In genomic region chrX:154058207-154058997, GRCh38 we compare ENCODE assay signal across 13 cellular contexts. TPM values are rescaled to one million over a fixed set of nuclear protein-coding genes. Genes with fewer than 3 reads are reported as not detected.
DNase-seq lines count a peak whose midpoint lies in the region; ATAC-seq and TF ChIP-seq lines count a peak whose summit lies in the region.
"Had no signal": no experiment of that assay in that cellular context is flagged by ENCODE, and none has a peak within 500 bp of the region (broad histone marks: within the 10 kb centered on the region; RNA-seq: fewer than 3 reads in every experiment).

No MANE protein-coding gene starts in this region.

- no TSS peak for BruUV-seq in OCI-LY7 (replicated peaks; lab: Mats Ljungman, UMichigan)

- H3K79me1 ChIP-seq in mesenchymal stem cell (replicated peaks; ENCODE audit: low read length, poor library complexity, severe bottlenecking) = peaks cover 2% of the 10 kb centered on the region

- H3K4me2 ChIP-seq in OCI-LY7 (ENCODE audit: low read length) (no peak overlapping the region), mesenchymal stem cell (ENCODE audit: low read length, poor library complexity, severe bottlenecking) (no peak overlapping the region)

- DNase-seq in activated T-cell treated with anti-CD3 and anti-CD28 coated beads, Interleukin-2, amount 50 U/mL, for 24 hours = no peak
- DNase-seq in activated T-cell treated with anti-CD3 and anti-CD28 coated beads for 4 hours (no peak), NCI-H2227 (lab: John Stamatoyannopoulos, UW; ENCODE audit: unreplicated experiment) (peak; percentile 53), OCI-LY7 (ENCODE audit: low spot score) (no peak), GM03348 (ENCODE audit: low spot score) (no peak), mesenchymal stem cell (no peak)
- no peak for DNase-seq in effector memory CD4-positive, alpha-beta T cell
- DNase-seq in stimulated activated effector memory CD8-positive, alpha-beta T cell treated with anti-CD3 and anti-CD28 coated beads, Interleukin-12 subunit alpha, Interleukin-12 subunit beta, amount 100 ng/mL, for 72 hours (ENCODE audit: low spot score in 2 of 2) = no peak
- DNase-seq: ACHN; NCI-H1417; NCI-H2171 treated with DMSO at 0.1 percent for 48 hours; stimulated activated CD4-positive, alpha-beta T cell treated with anti-CD3 and anti-CD28 coated beads, Interleukin-12 subunit alpha, Interleukin-12 subunit beta, amount 100 ng/mL, for 4 hours had no signal

- no peaks in the 10 kb centered on the region for H3K9me2 ChIP-seq in OCI-LY7 (ENCODE audit: insufficient read depth, low read length)

- no peak overlapping the region for H2BK12ac ChIP-seq in mesenchymal stem cell (ENCODE audit: low read length in 2 of 2)

- no peak overlapping the region for H2AFZ ChIP-seq in OCI-LY7 (ENCODE audit: low read length)
- H2AFZ ChIP-seq in mesenchymal stem cell (ENCODE audit: low read depth, low read length) = no peak overlapping the region

- no peak overlapping the region for H2BK5ac ChIP-seq in mesenchymal stem cell (ENCODE audit: low read depth, low read length, poor library complexity, severe bottlenecking)

- POLR2A ChIA-PET in OCI-LY7 (lab: Charles Lee) = interaction anchor here (0.8 kb wide), 1 partner anchor 37 kb away, joined by 4 read pairs; no protein-coding TSS in a partner anchor

- TF ChIP-seq CTCF in OCI-LY7 (conservative IDR thresholded peaks at IDR 0.05; ENCODE audit: low read length) = no peak

- no peak overlapping the region for H3K4me3 ChIP-seq in effector memory CD4-positive, alpha-beta T cell (ENCODE audit: insufficient read depth, low read depth, low read length, poor library complexity, severe bottlenecking)
- no peak overlapping the region for H3K4me3 ChIP-seq in OCI-LY7 (ENCODE audit: low read depth, low read length, poor library complexity, severe bottlenecking)
- no peak overlapping the region for H3K4me3 ChIP-seq in mesenchymal stem cell (ENCODE audit: insufficient read depth in 1 of 2, low read depth in 1 of 2, low read length in 2 of 2)

- H3K79me2 ChIP-seq in OCI-LY7 (ENCODE audit: insufficient read depth, low read depth, low read length) = no peaks in the 10 kb centered on the region; the same call in 1 of the 2 replicates

- no peak overlapping the region for H4K8ac ChIP-seq in mesenchymal stem cell (ENCODE audit: low read length)

- H2BK120ac ChIP-seq in mesenchymal stem cell (ENCODE audit: low read depth, low read length) = no peak overlapping the region

- no peak overlapping the region for H2BK15ac ChIP-seq in mesenchymal stem cell (ENCODE audit: low read depth, poor library complexity, severe bottlenecking)

- H3K27me3 Mint-ChIP-seq in activated T-cell treated with anti-CD3 and anti-CD28 coated beads, Interleukin-2, amount 50 U/mL, for 24 hours = peaks cover 32% of the 10 kb centered on the region

- no peaks in the 10 kb centered on the region for H3K9me3 Mint-ChIP-seq in activated T-cell treated with anti-CD3 and anti-CD28 coated beads, Interleukin-2, amount 50 U/mL, for 24 hours
- H3K9me3 Mint-ChIP-seq in stimulated activated effector memory CD8-positive, alpha-beta T cell treated with anti-CD3 and anti-CD28 coated beads, Interleukin-12 subunit alpha, Interleukin-12 subunit beta, amount 100 ng/mL, for 72 hours = no peaks in the 10 kb centered on the region

- no peak overlapping the region for H4K91ac ChIP-seq in mesenchymal stem cell (ENCODE audit: low read length)

- WGBS in mesenchymal stem cell = 96% methylated on average over 8 of the region's 11 CpGs

- CTCF ChIA-PET in OCI-LY7 (lab: Charles Lee; ENCODE audit: unreplicated experiment) = no interaction called here

- H3K14ac ChIP-seq in mesenchymal stem cell (ENCODE audit: low read length in 2 of 2) = no peak overlapping the region

- peak; percentile 70 for ATAC-seq in stimulated activated effector memory CD8-positive, alpha-beta T cell treated with anti-CD3 and anti-CD28 coated beads, Interleukin-12 subunit alpha, Interleukin-12 subunit beta, amount 100 ng/mL, for 72 hours
- ATAC-seq: esophagus mucosa had no signal

- H3K9me3 ChIP-seq in effector memory CD4-positive, alpha-beta T cell (ENCODE audit: control insufficient read depth, low read length) = no peaks in the 10 kb centered on the region
- H3K9me3 ChIP-seq in OCI-LY7 (ENCODE audit: low read length) = no peaks in the 10 kb centered on the region
- no peaks in the 10 kb centered on the region for H3K9me3 ChIP-seq in mesenchymal stem cell (ENCODE audit: control insufficient read depth, low read length)

- H3K36me3 Mint-ChIP-seq in activated T-cell treated with anti-CD3 and anti-CD28 coated beads, Interleukin-2, amount 50 U/mL, for 24 hours (ENCODE audit: low read depth) = peaks cover 32% of the 10 kb centered on the region
- H3K36me3 Mint-ChIP-seq in stimulated activated effector memory CD8-positive, alpha-beta T cell treated with anti-CD3 and anti-CD28 coated beads, Interleukin-12 subunit alpha, Interleukin-12 subunit beta, amount 100 ng/mL, for 72 hours = peaks cover 75% of the 10 kb centered on the region

- H3K4me1 Mint-ChIP-seq in activated T-cell treated with anti-CD3 and anti-CD28 coated beads, Interleukin-2, amount 50 U/mL, for 24 hours (ENCODE audit: low read depth) = peaks cover 61% of the 10 kb centered on the region
- peaks cover 53% of the 10 kb centered on the region for H3K4me1 Mint-ChIP-seq in stimulated activated effector memory CD8-positive, alpha-beta T cell treated with anti-CD3 and anti-CD28 coated beads, Interleukin-12 subunit alpha, Interleukin-12 subunit beta, amount 100 ng/mL, for 72 hours

- no peaks in the 10 kb centered on the region for H4K20me1 ChIP-seq in OCI-LY7 (ENCODE audit: insufficient read depth, low read length)

- peak overlapping the region; percentile 4 for H3K27ac ChIP-seq in effector memory CD4-positive, alpha-beta T cell (ENCODE audit: insufficient read depth, low read length, poor library complexity, severe bottlenecking)
- no peak overlapping the region for H3K27ac ChIP-seq in OCI-LY7 (ENCODE audit: low read depth, low read length, poor library complexity, severe bottlenecking)
- H3K27ac ChIP-seq in mesenchymal stem cell (ENCODE audit: low read length, poor library complexity, severe bottlenecking) = no peak overlapping the region

- H3K9ac ChIP-seq in mesenchymal stem cell (ENCODE audit: low read length) = no peak overlapping the region

- H3K4ac ChIP-seq in mesenchymal stem cell (ENCODE audit: low read depth in 1 of 2, low read length in 2 of 2) = no peak overlapping the region

- no peak overlapping the region for H2AK5ac ChIP-seq in mesenchymal stem cell (ENCODE audit: low read length, severe bottlenecking)

- H3K23ac ChIP-seq in mesenchymal stem cell (ENCODE audit: low read length in 2 of 2) = no peak overlapping the region

- no peak overlapping the region for H3K4me3 Mint-ChIP-seq in activated T-cell treated with anti-CD3 and anti-CD28 coated beads, Interleukin-2, amount 50 U/mL, for 24 hours
- H3K4me3 Mint-ChIP-seq in stimulated activated effector memory CD8-positive, alpha-beta T cell treated with anti-CD3 and anti-CD28 coated beads, Interleukin-12 subunit alpha, Interleukin-12 subunit beta, amount 100 ng/mL, for 72 hours = peak overlapping the region; percentile 49

- peak overlapping the region; percentile 90 for H3K27ac Mint-ChIP-seq in activated T-cell treated with anti-CD3 and anti-CD28 coated beads, Interleukin-2, amount 50 U/mL, for 24 hours
- H3K27ac Mint-ChIP-seq in stimulated activated effector memory CD8-positive, alpha-beta T cell treated with anti-CD3 and anti-CD28 coated beads, Interleukin-12 subunit alpha, Interleukin-12 subunit beta, amount 100 ng/mL, for 72 hours = peak overlapping the region; percentile 94

- no peaks in the 10 kb centered on the region for H3K36me3 ChIP-seq in effector memory CD4-positive, alpha-beta T cell (ENCODE audit: control insufficient read depth, insufficient read depth, low read length)
- H3K36me3 ChIP-seq in OCI-LY7 (ENCODE audit: insufficient read depth, low read length) = peaks cover 22% of the 10 kb centered on the region
- peaks cover 10 to 12% of the 10 kb centered on the region in 2 experiments for H3K36me3 ChIP-seq in mesenchymal stem cell (ENCODE audit: control insufficient read depth in 1 of 2, insufficient read depth in 2 of 2, low read depth in 1 of 2, low read length in 2 of 2)

- no peaks in the 10 kb centered on the region for H3K27me3 ChIP-seq in effector memory CD4-positive, alpha-beta T cell (replicated peaks; ENCODE audit: control insufficient read depth, insufficient read depth, low read length, poor library complexity, severe bottlenecking)
- H3K27me3 ChIP-seq in mesenchymal stem cell (ENCODE audit: control insufficient read depth in 1 of 2, insufficient read depth in 1 of 2, low read length in 2 of 2) = peaks cover 0 to 20% of the 10 kb centered on the region in 2 experiments

- intact Hi-C loops in OCI-LY7 (cut with micrococcal nuclease; ENCODE audit: unreplicated experiment) = no loop called here

- H3K4me1 ChIP-seq in effector memory CD4-positive, alpha-beta T cell (ENCODE audit: control insufficient read depth, insufficient read depth, low read length, poor library complexity, severe bottlenecking) = peaks cover 9% of the 10 kb centered on the region
- H3K4me1 ChIP-seq in OCI-LY7 (ENCODE audit: insufficient read depth, low read length, poor library complexity, severe bottlenecking) (peaks cover 13% of the 10 kb centered on the region), mesenchymal stem cell (ENCODE audit: control insufficient read depth, insufficient read depth, low read depth, low read length) (peaks cover 9% of the 10 kb centered on the region)

- H3K18ac ChIP-seq in mesenchymal stem cell (ENCODE audit: low read depth in 1 of 2, low read length in 2 of 2) = no peak overlapping the region

RNA-seq across cellular contexts. Expression of gene IRAK1, which starts 38.7 kb away (rescaled TPM):
- total RNA-seq in OCI-LY7 (2014; rRNA removed; shearing (Covaris generic)) = 56.8 and 75.5 TPM in 2 replicates
- 119 and 136 TPM in 2 replicates for total RNA-seq in OCI-LY7 (2022)
- 92.3 TPM for polyA plus RNA-seq in mesenchymal stem cell (2013, experiment 1 of 2)
- 88.1 TPM for polyA plus RNA-seq in mesenchymal stem cell (2013, experiment 2 of 2)

RNA-seq across cellular contexts. Expression of gene MECP2, which starts 39.1 kb away (rescaled TPM):
- 31.2 and 45.8 TPM in 2 replicates for total RNA-seq in OCI-LY7 (2014; rRNA removed; shearing (Covaris generic))
- 48.6 and 50.2 TPM in 2 replicates for total RNA-seq in OCI-LY7 (2022)
- 19.1 TPM for polyA plus RNA-seq in mesenchymal stem cell (2013, experiment 1 of 2)
- 20.5 TPM for polyA plus RNA-seq in mesenchymal stem cell (2013, experiment 2 of 2)
